Comparison of ENCODE assay signal across 15 cellular contexts in the genomic region with DNA sequence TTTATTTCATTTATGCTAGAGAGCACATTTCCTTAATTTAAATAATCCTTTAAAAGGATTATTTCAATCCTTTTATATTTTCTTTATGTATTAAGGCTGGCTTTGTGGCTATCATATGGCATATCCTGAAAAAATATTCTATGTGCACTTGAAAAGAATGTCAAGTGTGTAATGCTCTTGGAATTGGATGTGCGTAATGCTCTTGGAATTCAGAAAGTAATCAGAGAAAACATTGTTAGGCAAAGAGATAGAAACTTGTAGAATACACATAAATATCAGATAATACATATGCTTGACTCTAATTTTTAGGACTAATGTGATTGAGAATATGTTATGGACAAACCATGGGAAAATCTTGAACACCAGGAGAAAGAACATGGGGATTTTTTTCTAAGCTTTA.
DNase-seq lines count a peak whose midpoint lies in the region; TF ChIP-seq lines count a peak whose summit lies in the region.
"Had no signal": no experiment of that assay in that cellular context is flagged by ENCODE, and none has a peak within 500 bp of the region (broad histone marks: within the 10 kb centered on the region; RNA-seq: fewer than 3 reads in every experiment).

No MANE protein-coding gene starts in this region.

- POLR2A ChIA-PET in AG04449 (lab: Yijun Ruan, JAX) = no interaction called here

- DNase-seq in AG04449 (ENCODE audit: low read depth, low spot score) = peak; percentile 61
- peak; percentile 43 for DNase-seq in HT1080 (ENCODE audit: low read depth)
- peak; percentile 81 for DNase-seq in astrocyte of the spinal cord (ENCODE audit: low read depth, low spot score)
- peak; percentile 92 for DNase-seq in iris pigment epithelial cell (ENCODE audit: low read depth)
- DNase-seq in germinal center (ENCODE audit: low spot score) = no peak
- DNase-seq in NCI-H2107 (lab: John Stamatoyannopoulos, UW) = no peak
- DNase-seq in hippocampal formation (lab: John Stamatoyannopoulos, UW) = no peak
- no peak for DNase-seq in BE2C
- DNase-seq: activated T-cell treated with anti-CD3 and anti-CD28 coated beads, Interleukin-2, amount 50 U/mL, for 1 hour; dermis blood vessel endothelial cell; NCI-H2081; spleen; T-helper 2 cell had no signal

- TF ChIP-seq CTCF in AG04449 (IDR thresholded peaks at IDR 0.05; ENCODE audit: insufficient read depth, low read length, missing control alignments) (no peak), astrocyte of the spinal cord (IDR thresholded peaks at IDR 0.05; ENCODE audit: low read depth, low read length) (no peak), BE2C (IDR thresholded peaks at IDR 0.05; ENCODE audit: low read depth, low read length) (no peak)

- no peaks in the 10 kb centered on the region for H3K9me3 ChIP-seq in BE2C
- H3K9me3 ChIP-seq: BLaER1, esophagus muscularis mucosa, spleen had no signal

- no peaks in the 10 kb centered on the region for H3K36me3 ChIP-seq in BE2C
- H3K36me3 ChIP-seq: BLaER1, esophagus muscularis mucosa, spleen had no signal

- CTCF ChIA-PET in AG04449 (lab: Yijun Ruan, JAX) = no interaction called here

- no peaks in the 10 kb centered on the region for H3K27me3 ChIP-seq in BE2C
- H3K27me3 ChIP-seq: BLaER1, esophagus muscularis mucosa, spleen had no signal

- in situ Hi-C loops in astrocyte of the spinal cord (cut with HindIII; ENCODE audit: low sequenced_read_pairs) = no loop called here

- H3K4me3 ChIP-seq in AG04449 (ENCODE audit: low read depth, low read length) = no peak overlapping the region
- H3K4me3 ChIP-seq in astrocyte of the spinal cord (ENCODE audit: low read depth, low read length) = no peak overlapping the region
- H3K4me3 ChIP-seq in BE2C (ENCODE audit: low read depth, low read length) = no peak overlapping the region
- H3K4me3 ChIP-seq: BLaER1, esophagus muscularis mucosa, spleen had no signal

- H3K4me1 ChIP-seq in BE2C = no peaks in the 10 kb centered on the region
- H3K4me1 ChIP-seq: BLaER1, esophagus muscularis mucosa, spleen had no signal

Comparison
In these comparisons a context has a peak if more than half of its experiments do, and no peak if none do; other contexts are left out.
1. DNase-seq: peak in AG04449 (single experiment), HT1080 (single experiment), astrocyte of the spinal cord (single experiment) and iris pigment epithelial cell (single experiment); none in germinal center (single experiment), NCI-H2107 (single experiment), hippocampal formation (0 of 2) and BE2C (single experiment).